ENCODE assay signal across 19 cellular contexts in genomic region chr13:58165617-58166016, GRCh38.
"Had no signal": no experiment of that assay in that cellular context is flagged by ENCODE, and none has a peak within 500 bp of the region (broad histone marks: within the 10 kb centered on the region; RNA-seq: fewer than 3 reads in every experiment).

No MANE protein-coding gene starts in this region.

- H3K4me1 ChIP-seq: adrenal gland, gastrocnemius medialis, right atrium auricular region, thyroid gland had no signal

- H3K4me3 Mint-ChIP-seq: activated CD4-positive, alpha-beta T cell treated with anti-CD3 and anti-CD28 coated beads for 36 hours; mesothelial cell of epicardium; nephron progenitor cell; WTC11 had no signal

- H3K27me3 Mint-ChIP-seq: activated CD4-positive, alpha-beta T cell treated with anti-CD3 and anti-CD28 coated beads for 36 hours had no signal

- H3K4me3 ChIP-seq: adrenal gland, gastrocnemius medialis, lung, right atrium auricular region, thyroid gland had no signal

- H3K9me3 Mint-ChIP-seq: mesothelial cell of epicardium, nephron progenitor cell, WTC11 had no signal

- H3K36me3 Mint-ChIP-seq: activated naive CD4-positive, alpha-beta T cell treated with anti-CD3 and anti-CD28 coated beads, Interleukin-2, amount 50 U/mL, for 72 hours; mesothelial cell of epicardium; WTC11 had no signal

- H3K27ac Mint-ChIP-seq: activated CD4-positive, alpha-beta T cell treated with anti-CD3 and anti-CD28 coated beads for 36 hours; activated naive CD4-positive, alpha-beta T cell treated with anti-CD3 and anti-CD28 coated beads, Interleukin-2, amount 50 U/mL, for 72 hours; mesothelial cell of epicardium; nephron progenitor cell had no signal

- DNase-seq: activated CD4-positive, alpha-beta T cell treated with anti-CD3 and anti-CD28 coated beads for 36 hours; activated CD4-positive, alpha-beta T cell treated with anti-CD3 and anti-CD28 coated beads, Interleukin-2, amount 50 U/mL, for 48 hours; activated gamma-delta T cell; adrenal gland; cerebellar nuclear complex; cortex of kidney; effector CD4-positive, alpha-beta T cell; gastrocnemius medialis; kidney; nephron progenitor cell; stimulated activated CD4-positive, alpha-beta T cell treated with anti-CD3 and anti-CD28 coated beads, Interleukin-2, amount 100 ng/mL, for 24 hours; stimulated activated naive CD4-positive, alpha-beta T cell treated with Interleukin-2 at 50 U/mL for 16 hours; thyroid gland had no signal

- H3K4me1 Mint-ChIP-seq: activated CD4-positive, alpha-beta T cell treated with anti-CD3 and anti-CD28 coated beads for 36 hours; mesothelial cell of epicardium; nephron progenitor cell had no signal

- H3K36me3 ChIP-seq: adrenal gland, gastrocnemius medialis, right atrium auricular region, thyroid gland had no signal

- H3K27ac ChIP-seq: adrenal gland, gastrocnemius medialis, right atrium auricular region, thyroid gland had no signal

- ATAC-seq: activated CD4-positive, alpha-beta T cell treated with anti-CD3 and anti-CD28 coated beads for 36 hours; activated naive CD4-positive, alpha-beta T cell treated with anti-CD3 and anti-CD28 coated beads, Interleukin-2, amount 50 U/mL, for 72 hours; gastrocnemius medialis; left lobe of liver; WTC11 had no signal

- H3K9me3 ChIP-seq: adrenal gland, gastrocnemius medialis, right atrium auricular region, thyroid gland had no signal

- H3K27me3 ChIP-seq: adrenal gland, gastrocnemius medialis, right atrium auricular region, thyroid gland had no signal
